In genomic region chr9:108439967-108440366, GRCh38 we compare ENCODE assay signal across 15 cellular contexts.
DNase-seq lines count a peak whose midpoint lies in the region; ATAC-seq, FAIRE-seq and TF ChIP-seq lines count a peak whose summit lies in the region.
"Had no signal": no experiment of that assay in that cellular context is flagged by ENCODE, and none has a peak within 500 bp of the region (broad histone marks: within the 10 kb centered on the region; RNA-seq: fewer than 3 reads in every experiment).

No MANE protein-coding gene starts in this region.

- H3K4me3 Mint-ChIP-seq in astrocyte (ENCODE audit: unreplicated experiment), result no peak overlapping the region

- H3K4me1 Mint-ChIP-seq in astrocyte (ENCODE audit: low read depth, unreplicated experiment), result peaks cover 29% of the 10 kb centered on the region

- no peaks in the 10 kb centered on the region for H3K27me3 Mint-ChIP-seq in astrocyte (ENCODE audit: low read depth, unreplicated experiment)

- H3K27ac ChIP-seq in astrocyte (ENCODE audit: low read depth, low read length), result peak overlapping the region; percentile 66
- H3K27ac ChIP-seq in thoracic aorta, result peak overlapping the region in 1 of 2 donors; percentile 4
- H3K27ac ChIP-seq in psoas muscle, result no peak overlapping the region
- H3K27ac ChIP-seq in small intestine (ENCODE audit: low read depth in 1 of 2, low read length in 1 of 2), result no peak overlapping the region
- H3K27ac ChIP-seq: adrenal gland, stomach had no signal

- peak; percentile 80 for DNase-seq in HS-27A (ENCODE audit: low read depth)
- peak; percentile 79 for DNase-seq in astrocyte (ENCODE audit: low read depth)
- DNase-seq in glomerular visceral epithelial cell (ENCODE audit: extremely low spot score), result peak; percentile 26
- no peak for DNase-seq in thoracic aorta (ENCODE audit: low spot score)
- no peak for DNase-seq in psoas muscle
- DNase-seq in small intestine, result no peak
- no peak for DNase-seq in NCI-H345 treated with DMSO at 0.1 percent for 48 hours (lab: John Stamatoyannopoulos, UW; ENCODE audit: unreplicated experiment)
- DNase-seq: activated CD8-positive, alpha-beta memory T cell treated with anti-CD3 and anti-CD28 coated beads, Interleukin-2, amount 50 U/mL, for 48 hours; adrenal gland; effector CD8-positive, alpha-beta T cell; NCI-H1092; NCI-H345; stomach had no signal

- no peak overlapping the region for H3K9ac ChIP-seq in astrocyte (ENCODE audit: low read length)

- no peaks in the 10 kb centered on the region for H3K79me2 ChIP-seq in astrocyte (ENCODE audit: insufficient read depth, low read length)

- 80 to 92% (median 83%) methylated on average over 3 of the region's 3 CpGs for WGBS in psoas muscle, 3 donors
- 82 to 85% (median 83%) methylated on average over 3 of the region's 3 CpGs for WGBS in small intestine, 3 donors

- peak overlapping the region; percentile 44 for H2AFZ ChIP-seq in astrocyte (ENCODE audit: low read depth, low read length)

- H3K36me3 Mint-ChIP-seq in astrocyte (ENCODE audit: low read depth, unreplicated experiment), result no peaks in the 10 kb centered on the region

- no peaks in the 10 kb centered on the region for H3K9me3 ChIP-seq in astrocyte (ENCODE audit: insufficient read depth, low read depth, low read length)
- no peaks in the 10 kb centered on the region for H3K9me3 ChIP-seq in thoracic aorta
- no peaks in the 10 kb centered on the region for H3K9me3 ChIP-seq in psoas muscle
- no peaks in the 10 kb centered on the region for H3K9me3 ChIP-seq in small intestine (ENCODE audit: control insufficient read depth, low read depth)
- H3K9me3 ChIP-seq: adrenal gland, stomach had no signal

- intact Hi-C loops in psoas muscle (cut with DNase I), result no loop called here

- no peaks in the 10 kb centered on the region for H3K36me3 ChIP-seq in astrocyte (ENCODE audit: insufficient read depth, low read length)
- H3K36me3 ChIP-seq in thoracic aorta, result no peaks in the 10 kb centered on the region
- H3K36me3 ChIP-seq in psoas muscle (ENCODE audit: insufficient read depth in 1 of 2, low read depth in 1 of 2), result no peaks in the 10 kb centered on the region
- H3K36me3 ChIP-seq in small intestine (ENCODE audit: control insufficient read depth in 2 of 2, insufficient read depth in 2 of 2, low read length in 2 of 2), result no peaks in the 10 kb centered on the region
- H3K36me3 ChIP-seq: adrenal gland, stomach had no signal

- peaks cover 31% of the 10 kb centered on the region for H3K4me1 ChIP-seq in astrocyte (ENCODE audit: insufficient read depth, low read length)
- peaks cover 25 to 54% of the 10 kb centered on the region in 2 donors for H3K4me1 ChIP-seq in thoracic aorta (ENCODE audit: control insufficient read depth in 1 of 2, low read depth in 2 of 2)
- H3K4me1 ChIP-seq in psoas muscle, result no peaks in the 10 kb centered on the region
- H3K4me1 ChIP-seq in small intestine (ENCODE audit: control insufficient read depth in 2 of 2, insufficient read depth in 1 of 2, low read depth in 1 of 2, low read length in 1 of 2), result peaks cover 0 to 2% of the 10 kb centered on the region in 2 donors

- FAIRE-seq in astrocyte (lab: Jason Lieb, UNC) (peak; percentile 88), small intestine (lab: Jason Lieb, UNC) (no peak)
- FAIRE-seq: HTR-8/SVneo had no signal

- H4K20me1 ChIP-seq in astrocyte (ENCODE audit: insufficient read depth, low read length), result no peaks in the 10 kb centered on the region

- no peaks in the 10 kb centered on the region for H3K9me3 Mint-ChIP-seq in astrocyte (ENCODE audit: unreplicated experiment)

- H3K27me3 ChIP-seq in astrocyte (ENCODE audit: insufficient read depth, low read length) (no peaks in the 10 kb centered on the region), thoracic aorta (replicated peaks; ENCODE audit: insufficient read depth) (no peaks in the 10 kb centered on the region), psoas muscle (ENCODE audit: insufficient read depth in 3 of 3, low read length in 2 of 3) (no peaks in the 10 kb centered on the region), small intestine (ENCODE audit: control insufficient read depth in 2 of 2, insufficient read depth in 2 of 2, low read length in 2 of 2) (no peaks in the 10 kb centered on the region)
- H3K27me3 ChIP-seq: stomach had no signal

- H3K27ac Mint-ChIP-seq in astrocyte (ENCODE audit: unreplicated experiment), result no peak overlapping the region

- no peak for TF ChIP-seq CTCF in astrocyte (IDR thresholded peaks at IDR 0.05; ENCODE audit: insufficient read depth, low read depth, low read length)
- TF ChIP-seq CTCF in thoracic aorta (IDR thresholded peaks at IDR 0.05), result no peak
- no peak for TF ChIP-seq CTCF in psoas muscle (IDR thresholded peaks at IDR 0.05)

- peak overlapping the region; percentile 49 for H3K4me2 ChIP-seq in astrocyte (ENCODE audit: low read length)

- ATAC-seq in thoracic aorta (ENCODE audit: insufficient number of reproducible peaks, low FRiP score, low read depth) (peak; percentile 33), psoas muscle (no peak), GM21723 (IDR thresholded peaks at IDR 0.05; ENCODE audit: unreplicated experiment) (no peak)

- no peak overlapping the region for H3K4me3 ChIP-seq in astrocyte (ENCODE audit: insufficient read depth, low read depth, low read length)
- no peak overlapping the region for H3K4me3 ChIP-seq in thoracic aorta
- H3K4me3 ChIP-seq in psoas muscle, result no peak overlapping the region
- no peak overlapping the region for H3K4me3 ChIP-seq in small intestine (ENCODE audit: low read depth in 1 of 2, low read length in 2 of 2)
- H3K4me3 ChIP-seq: adrenal gland, stomach had no signal

Comparison
In these comparisons a context has a peak if more than half of its experiments do, and no peak if none do; other contexts are left out.
1. DNase-seq: peak in HS-27A (single experiment), astrocyte (single experiment) and glomerular visceral epithelial cell (single experiment); none in thoracic aorta (single experiment), psoas muscle (0 of 2), small intestine (single experiment) and NCI-H345 treated with DMSO at 0.1 percent for 48 hours (single experiment).